ENCODE assay signal across 8 cellular contexts in the genomic region with DNA sequence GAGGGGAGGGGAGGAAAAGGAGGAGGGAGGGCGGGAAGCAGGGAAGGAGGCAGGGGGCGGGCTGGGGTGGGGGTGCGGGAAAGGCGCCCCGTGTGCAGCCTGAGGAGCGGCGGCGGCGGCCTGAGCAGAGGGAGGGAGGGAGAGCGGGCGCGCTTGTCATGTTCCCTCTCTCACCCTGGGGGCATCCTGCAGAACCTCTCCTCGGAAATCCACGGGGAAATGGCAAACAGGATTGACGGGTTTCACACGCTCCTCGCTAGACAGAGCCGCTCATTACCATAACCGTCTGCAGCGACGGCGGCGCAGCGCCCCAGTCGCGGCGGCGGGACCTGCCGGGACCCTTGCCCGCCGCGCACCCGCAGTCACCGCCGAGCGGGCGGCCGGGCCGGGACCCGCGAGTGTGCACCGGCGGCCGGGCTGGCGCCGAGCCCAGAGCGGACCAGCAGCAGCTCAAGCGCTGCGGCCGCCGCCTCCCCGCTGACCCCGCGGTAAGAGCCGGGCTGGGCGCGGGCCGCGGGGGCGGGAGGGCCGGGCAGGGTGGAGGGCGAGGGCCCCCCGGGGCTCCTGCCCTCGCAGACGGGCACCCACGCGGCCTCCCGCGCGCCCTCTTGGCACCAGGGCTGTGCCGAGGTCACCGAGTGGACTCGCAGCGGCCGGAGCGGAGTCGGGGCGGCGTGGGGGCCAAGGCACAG. TPM values are rescaled to one million over a fixed set of nuclear protein-coding genes. Genes with fewer than 3 reads are reported as not detected.
DNase-seq lines count a peak whose midpoint lies in the region; ATAC-seq and TF ChIP-seq lines count a peak whose summit lies in the region.

SERTAD4 (plus strand) TSS at position 273 of the 692 bp plus-strand sequence. CDS start 5,165 bp downstream, outside the sequence.

- H2AFZ ChIP-seq in HCT116 (ENCODE audit: low read depth, low read length, poor library complexity, severe bottlenecking), result peak within 1 kb of the TSS; percentile 54

- H3K27ac ChIP-seq in AG04450 (ENCODE audit: low read depth, low read length) (peak within 1 kb of the TSS; percentile 13), HCT116 (ENCODE audit: low read depth, low read length) (no peak within 1 kb of the TSS; the same call in 1 of the 2 replicates), SJSA1 (peak within 1 kb of the TSS; percentile 69), upper lobe of left lung (peak within 1 kb of the TSS; percentile 72 to 85 (median 81))

- peak within 1 kb of the TSS; percentile 69 for H3K4me3 ChIP-seq in AG04450 (ENCODE audit: low read depth, low read length)
- peak within 1 kb of the TSS; percentile 37 to 57 for H3K4me3 ChIP-seq in HCT116 (replicated peaks in 1 of 2; ENCODE audit: low read depth in 1 of 2, low read length in 2 of 2)
- peak within 1 kb of the TSS; percentile 59 for H3K4me3 ChIP-seq in SJSA1
- peak within 1 kb of the TSS; percentile 49 for H3K4me3 ChIP-seq in epithelial cell of esophagus (ENCODE audit: low read length)
- peak within 1 kb of the TSS; percentile 49 to 70 (median 60) for H3K4me3 ChIP-seq in upper lobe of left lung

- H4K20me1 ChIP-seq in HCT116 (ENCODE audit: insufficient read depth), result no peaks in the 10 kb centered on the region

- peak within 1 kb of the TSS; percentile 94 for H3K4me2 ChIP-seq in HCT116 (ENCODE audit: low read length)

- H3K9me3 ChIP-seq in AG04450 (ENCODE audit: control insufficient read depth, insufficient read depth, low read length) (no peaks in the 10 kb centered on the region; the same call in 1 of the 2 replicates), HCT116 (ENCODE audit: control insufficient read depth in 1 of 2, insufficient read depth in 1 of 2, low read depth in 1 of 2, low read length in 2 of 2) (no peaks in the 10 kb centered on the region), SJSA1 (replicated peaks) (no peaks in the 10 kb centered on the region), upper lobe of left lung (no peaks in the 10 kb centered on the region)

- CTCF ChIA-PET in AG04450 (lab: Charles Lee), result interaction anchor here (1.5 kb wide), 1 partner anchor 89 kb away, joined by 5 read pairs; no protein-coding TSS in a partner anchor
- CTCF ChIA-PET in HCT116 (lab: Charles Lee), result no interaction called here

- H3K9ac ChIP-seq in HCT116 (ENCODE audit: low read length), result no peak within 1 kb of the TSS

- TF ChIP-seq CTCF in AG04450 (IDR thresholded peaks at IDR 0.05; ENCODE audit: low read depth, low read length), result no peak
- no peak for TF ChIP-seq CTCF in HCT116 (IDR thresholded peaks at IDR 0.05 in 2 of 3, conservative IDR thresholded peaks at IDR 0.05 in 1 of 3; ENCODE audit: borderline replicate concordance in 1 of 3, insufficient read depth in 1 of 3, low read depth in 2 of 3, low read length in 2 of 3)
- no peak for TF ChIP-seq CTCF in epithelial cell of esophagus (IDR thresholded peaks at IDR 0.05; ENCODE audit: insufficient read depth, low read depth, low read length, missing control alignments)
- peak in 2 of 6 experiments; percentile 9 to 15 for TF ChIP-seq CTCF in upper lobe of left lung (IDR thresholded peaks at IDR 0.05)

- no peaks in the 10 kb centered on the region for H3K36me3 ChIP-seq in HCT116 (ENCODE audit: control insufficient read depth in 1 of 2, insufficient read depth in 2 of 2, low read length in 2 of 2)
- peaks cover 3% of the 10 kb centered on the region; the same call in 1 of the 2 replicates for H3K36me3 ChIP-seq in SJSA1
- no peaks in the 10 kb centered on the region for H3K36me3 ChIP-seq in upper lobe of left lung

- RAD21 ChIA-PET in HCT116 (lab: Charles Lee; ENCODE audit: low non-redundant PET in 1 of 2, low total read pairs in 2 of 2, uncharacterized antibody in 2 of 2, unreplicated experiment in 2 of 2), result interaction anchor here in 1 of 2 experiments (1.2 kb wide), 1 partner anchor 141 kb away, joined by 3 read pairs; no protein-coding TSS in a partner anchor

- POLR2A ChIA-PET in AG04450 (lab: Yijun Ruan, JAX) (no interaction called here), HCT116 (lab: Charles Lee) (interaction anchor here (1.0 to 1.1 kb wide), 3 partner anchors 10 to 141 kb away, joined by 4 to 8 read pairs (median 7); no protein-coding TSS in a partner anchor)

- no peak for TF ChIP-seq RAD21 in HCT116 (IDR thresholded peaks at IDR 0.05; ENCODE audit: low read depth)

- TF ChIP-seq POLR2A in HCT116 (IDR thresholded peaks at IDR 0.05; ENCODE audit: borderline replicate concordance, extremely low read depth, insufficient read depth, insufficient read length) (no peak), upper lobe of left lung (IDR thresholded peaks at IDR 0.05) (peak in 1 of 4 donors; percentile 18)

- intact Hi-C loops in HCT116 (cut with micrococcal nuclease), result no loop called here

- no peak for TF ChIP-seq EP300 in upper lobe of left lung (IDR thresholded peaks at IDR 0.05)

- 1% methylated on average over 52 of the region's 79 CpGs; no CpG with 5 or more reads in 1 of the 2 donors for WGBS in upper lobe of left lung, 2 donors

- H3K4me1 ChIP-seq in HCT116 (ENCODE audit: control insufficient read depth in 1 of 2, insufficient read depth in 2 of 2, low read length in 2 of 2) (peaks cover 7 to 21% of the 10 kb centered on the region in 2 experiments; a peak in 2 of 4 replicates), SJSA1 (replicated peaks) (peaks cover 20% of the 10 kb centered on the region), upper lobe of left lung (peaks cover 12 to 35% (median 25%) of the 10 kb centered on the region in 4 donors)

- H3K79me2 ChIP-seq in HCT116 (ENCODE audit: insufficient read depth, low read length), result no peaks in the 10 kb centered on the region

- BruUV-seq in HCT116 (replicated peaks; lab: Mats Ljungman, UMichigan), result no TSS peak

- H3K27me3 ChIP-seq in AG04450 (ENCODE audit: control insufficient read depth, insufficient read depth, low read length) (peaks cover 10% of the 10 kb centered on the region), HCT116 (ENCODE audit: insufficient read depth, low read length) (peaks cover 49% of the 10 kb centered on the region), SJSA1 (replicated peaks) (no peaks in the 10 kb centered on the region), upper lobe of left lung (peaks cover 0 to 18% (median 0%) of the 10 kb centered on the region in 4 donors)

- DNase-seq in AG04450 (ENCODE audit: low read depth, low spot score) (no peak), HCT116 (ENCODE audit: low read depth, low spot score) (peak; percentile 23), SJSA1 (ENCODE audit: low read depth in 1 of 2, low spot score in 2 of 2) (peak; percentile 49 to 66), epithelial cell of esophagus (ENCODE audit: low read depth) (peak; percentile 96), midbrain (lab: John Stamatoyannopoulos, UW) (peak; percentile 48), upper lobe of left lung (peak; percentile 51 to 91)

- no peaks in the 10 kb centered on the region for H3K9me2 ChIP-seq in HCT116 (ENCODE audit: insufficient read depth)

- peak; percentile 58 for ATAC-seq in HCT116
- peak; percentile 28 to 33 for ATAC-seq in upper lobe of left lung (ENCODE audit: low FRiP score in 2 of 2)
- no peak for ATAC-seq in HG02763 (IDR thresholded peaks at IDR 0.05; ENCODE audit: unreplicated experiment)
- no peak for ATAC-seq in GM21576 (IDR thresholded peaks at IDR 0.05; ENCODE audit: unreplicated experiment)

TF ChIP-seq in HCT116, 20 proteins besides CTCF, POLR2A, EP300 and RAD21:
- TF ChIP-seq EZH2 (IDR thresholded peaks at IDR 0.05) (no peak), SRF (IDR thresholded peaks at IDR 0.05; ENCODE audit: low read depth) (no peak), EZH2phosphoT487 (IDR thresholded peaks at IDR 0.05; ENCODE audit: borderline replicate concordance) (no peak), POLR2AphosphoS5 (IDR thresholded peaks at IDR 0.05; ENCODE audit: low read depth, low read length) (no peak), MAX (IDR thresholded peaks at IDR 0.05) (no peak)
TF ChIP-seq in HCT116: peak in this region for 0.

RNA-seq across cellular contexts. Expression of gene SERTAD4, which starts in this region (rescaled TPM):
- 1.7 and 1.8 TPM in 2 replicates for polyA plus RNA-seq in AG04450 (2011; rRNA removed)
- 0.46 and 1.1 TPM in 2 replicates for polyA minus RNA-seq in AG04450 (2011; rRNA and poly(A)+ RNA removed)
- total RNA-seq in HCT116 (2021; ENCODE audit: unreplicated experiment) (0.07 TPM), upper lobe of left lung (10 to 100 TPM in 1 of 6 donors, 1 to 10 TPM in 5; 2.0 to 11.5 (median 5.5) TPM)
- polyA plus RNA-seq in HCT116 (2012), result 0.04 and 0.10 TPM in 2 replicates
- total RNA-seq in SJSA1 (2014; rRNA removed; shearing (Covaris generic)), result 4.8 and 6.6 TPM in 2 replicates

Comparison
In these comparisons a context has a peak if more than half of its experiments do, and no peak if none do; other contexts are left out.
1. Peak in DNase-seq, ATAC-seq, H3K4me3 ChIP-seq and H3K4me2 ChIP-seq in HCT116; RNA of the gene not detected or under 1 TPM.
2. ATAC-seq: peak in upper lobe of left lung (2 of 2); none in HG02763 (single experiment) and GM21576 (single experiment).
3. Peak in every context shown above with its lines, with median percentiles within 50 percentile points of each other: H3K4me3 ChIP-seq.